ENCODE assay signal across 8 cellular contexts in the genomic region with DNA sequence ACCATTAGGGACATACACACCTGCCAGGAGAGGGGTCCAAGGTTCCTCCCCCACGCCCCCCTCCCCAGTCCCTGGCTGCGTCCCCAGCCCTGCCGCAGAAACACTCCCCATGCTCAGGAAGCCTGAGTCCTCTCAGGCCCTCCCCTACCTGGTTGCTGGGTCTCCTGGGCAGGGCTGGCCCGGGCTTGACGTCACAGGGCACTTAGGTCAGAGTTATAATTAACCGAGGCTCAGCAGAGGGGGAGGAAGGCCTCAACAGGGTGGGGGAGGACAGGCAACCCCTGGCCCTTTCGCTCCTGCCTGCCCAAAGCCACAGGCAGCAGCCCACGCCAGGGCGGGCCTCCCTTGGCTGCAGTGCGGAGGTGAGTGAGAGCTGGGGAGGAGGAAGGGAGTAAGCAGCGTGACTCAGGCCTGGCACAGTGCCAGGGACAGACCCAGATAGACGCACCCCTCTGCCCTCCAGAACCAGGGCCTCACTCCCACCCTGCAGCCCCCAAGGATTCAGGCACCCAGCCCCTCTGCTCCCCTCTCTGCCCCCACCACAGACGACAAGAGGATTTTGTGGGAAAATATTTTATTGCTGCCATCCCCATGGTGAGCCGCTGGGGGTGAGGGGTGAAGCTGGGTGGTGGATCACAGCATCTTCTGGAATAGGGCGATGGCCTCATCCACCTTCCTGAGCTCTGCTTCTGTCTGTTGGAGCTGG. TPM values are rescaled to one million over a fixed set of nuclear protein-coding genes. Genes with fewer than 3 reads are reported as not detected.
DNase-seq lines count a peak whose midpoint lies in the region; ATAC-seq and TF ChIP-seq lines count a peak whose summit lies in the region.

A gene with protein sequence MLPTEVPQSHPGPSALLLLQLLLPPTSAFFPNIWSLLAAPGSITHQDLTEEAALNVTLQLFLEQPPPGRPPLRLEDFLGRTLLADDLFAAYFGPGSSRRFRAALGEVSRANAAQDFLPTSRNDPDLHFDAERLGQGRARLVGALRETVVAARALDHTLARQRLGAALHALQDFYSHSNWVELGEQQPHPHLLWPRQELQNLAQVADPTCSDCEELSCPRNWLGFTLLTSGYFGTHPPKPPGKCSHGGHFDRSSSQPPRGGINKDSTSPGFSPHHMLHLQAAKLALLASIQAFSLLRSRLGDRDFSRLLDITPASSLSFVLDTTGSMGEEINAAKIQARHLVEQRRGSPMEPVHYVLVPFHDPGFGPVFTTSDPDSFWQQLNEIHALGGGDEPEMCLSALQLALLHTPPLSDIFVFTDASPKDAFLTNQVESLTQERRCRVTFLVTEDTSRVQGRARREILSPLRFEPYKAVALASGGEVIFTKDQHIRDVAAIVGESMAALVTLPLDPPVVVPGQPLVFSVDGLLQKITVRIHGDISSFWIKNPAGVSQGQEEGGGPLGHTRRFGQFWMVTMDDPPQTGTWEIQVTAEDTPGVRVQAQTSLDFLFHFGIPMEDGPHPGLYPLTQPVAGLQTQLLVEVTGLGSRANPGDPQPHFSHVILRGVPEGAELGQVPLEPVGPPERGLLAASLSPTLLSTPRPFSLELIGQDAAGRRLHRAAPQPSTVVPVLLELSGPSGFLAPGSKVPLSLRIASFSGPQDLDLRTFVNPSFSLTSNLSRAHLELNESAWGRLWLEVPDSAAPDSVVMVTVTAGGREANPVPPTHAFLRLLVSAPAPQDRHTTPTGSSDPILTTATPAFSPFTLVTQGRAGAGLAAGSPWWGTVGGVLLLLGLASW (minus strand): TSS at position 368 of the 706 bp plus-strand sequence. CDS start 549 bp downstream, outside the sequence.

- no peak within 1 kb of the TSS; the same call in 1 of the 2 replicates for H3K9ac ChIP-seq in HUES48 (ENCODE audit: low read depth, low read length)

- no peaks in the 10 kb centered on the region for H3K9me3 Mint-ChIP-seq in activated T-helper 17 cell treated with anti-CD3 and anti-CD28 coated beads, Interleukin-2, amount 50 U/mL, for 72 hours

- no peak for TF ChIP-seq CTCF in fibroblast of villous mesenchyme (IDR thresholded peaks at IDR 0.05; ENCODE audit: insufficient read depth, low read depth, low read length)
- peak in 1 of 4 experiments; percentile 33 for TF ChIP-seq CTCF in uterus (IDR thresholded peaks at IDR 0.05)

- H3K27ac ChIP-seq in HUES48 (ENCODE audit: low read depth, low read length) (peak within 1 kb of the TSS; percentile 27), uterus (peak within 1 kb of the TSS; percentile 84 to 88)

- no peaks in the 10 kb centered on the region for H3K27me3 ChIP-seq in HUES48 (ENCODE audit: control insufficient read depth, insufficient read depth, low read length)
- H3K27me3 ChIP-seq in uterus = no peaks in the 10 kb centered on the region

- intact Hi-C loops in posterior cingulate gyrus (cut with DNase I) (no loop called here), uterus (cut with DNase I; ENCODE audit: low total_unique reads) (no loop called here)

- ATAC-seq in GM19372 (IDR thresholded peaks at IDR 0.05; ENCODE audit: low read depth, unreplicated experiment) = peak; percentile 75
- peak; percentile 97 for ATAC-seq in activated T-helper 17 cell treated with anti-CD3 and anti-CD28 coated beads, Interleukin-2, amount 50 U/mL, for 72 hours (replicated peaks)

- H3K4me1 Mint-ChIP-seq in activated T-helper 17 cell treated with anti-CD3 and anti-CD28 coated beads, Interleukin-2, amount 50 U/mL, for 72 hours = peaks cover 16% of the 10 kb centered on the region

- peak in 1 of 2 donors; percentile 43 for TF ChIP-seq POLR2A in uterus (IDR thresholded peaks at IDR 0.05)

- H3K4me3 Mint-ChIP-seq in activated T-helper 17 cell treated with anti-CD3 and anti-CD28 coated beads, Interleukin-2, amount 50 U/mL, for 72 hours = peak within 1 kb of the TSS; percentile 64

- DNase-seq in Ammon's horn (ENCODE audit: low spot score) (peak; percentile 51), RPMI8226 (peak; percentile 98), fibroblast of villous mesenchyme (ENCODE audit: low read depth) (peak; percentile 66), posterior cingulate gyrus (peak in 7 of 10 donors; percentile 38 to 93 (median 58)), uterus (peak; percentile 86 to 90)

- peaks cover 46% of the 10 kb centered on the region for H3K36me3 ChIP-seq in HUES48 (ENCODE audit: control insufficient read depth, insufficient read depth, low read length)
- no peaks in the 10 kb centered on the region for H3K36me3 ChIP-seq in uterus

- peak within 1 kb of the TSS; percentile 82 for H3K27ac Mint-ChIP-seq in activated T-helper 17 cell treated with anti-CD3 and anti-CD28 coated beads, Interleukin-2, amount 50 U/mL, for 72 hours

- H3K9me3 ChIP-seq in HUES48 (ENCODE audit: control insufficient read depth, insufficient read depth, low read length) = no peaks in the 10 kb centered on the region
- no peaks in the 10 kb centered on the region for H3K9me3 ChIP-seq in uterus

- peaks cover 6% of the 10 kb centered on the region; the same call in 1 of the 2 replicates for H3K4me1 ChIP-seq in HUES48 (ENCODE audit: control insufficient read depth, insufficient read depth, low read length)
- H3K4me1 ChIP-seq in uterus = peaks cover 5 to 8% of the 10 kb centered on the region in 2 donors

- no peak within 1 kb of the TSS for H3K4me3 ChIP-seq in HUES48 (ENCODE audit: low read depth, low read length)
- H3K4me3 ChIP-seq in fibroblast of villous mesenchyme (ENCODE audit: low read depth, low read length) = no peak within 1 kb of the TSS
- peak within 1 kb of the TSS in 1 of 2 donors; percentile 1 for H3K4me3 ChIP-seq in uterus

- no peaks in the 10 kb centered on the region for H3K27me3 Mint-ChIP-seq in activated T-helper 17 cell treated with anti-CD3 and anti-CD28 coated beads, Interleukin-2, amount 50 U/mL, for 72 hours

- H3K36me3 Mint-ChIP-seq in activated T-helper 17 cell treated with anti-CD3 and anti-CD28 coated beads, Interleukin-2, amount 50 U/mL, for 72 hours (ENCODE audit: low read depth) = peaks cover 22% of the 10 kb centered on the region

RNA-seq across cellular contexts. Expression of the gene that starts here (rescaled TPM):
- total RNA-seq in activated T-helper 17 cell treated with anti-CD3 and anti-CD28 coated beads, Interleukin-2, amount 50 U/mL, for 72 hours = 1 to 10 TPM; 2.9 to 4.2 TPM
- total RNA-seq in fibroblast of villous mesenchyme (under 0.01 TPM in 2 replicates), uterus (10 to 100 TPM in 1 of 4 donors, 1 to 10 TPM in 2, under 1 TPM in 1; 0.88 to 24.1 (median 3.1) TPM)

Comparison
In these comparisons a context has a peak if more than half of its experiments do, and no peak if none do; other contexts are left out.
1. Peak in DNase-seq in fibroblast of villous mesenchyme; RNA of the gene not detected or under 1 TPM.